ENCODE assay signal across 34 cellular contexts in genomic region chr12:92775416-92775815, GRCh38.
"Had no signal": no experiment of that assay in that cellular context is flagged by ENCODE, and none has a peak within 500 bp of the region (broad histone marks: within the 10 kb centered on the region; RNA-seq: fewer than 3 reads in every experiment).

No MANE protein-coding gene starts in this region.

- ATAC-seq: activated CD4-positive, alpha-beta T cell treated with anti-CD3 and anti-CD28 coated beads for 36 hours; activated CD4-positive, CD25-positive, alpha-beta regulatory T cell treated with anti-CD3 and anti-CD28 coated beads, Interleukin-2, amount 50 U/mL, for 24 hours; activated CD8-positive, alpha-beta memory T cell treated with anti-CD3 and anti-CD28 coated beads, Interleukin-2, amount 10 ng/mL, durations not matched to agents 7 days and 5 days; activated CD8-positive, alpha-beta T cell treated with anti-CD3 and anti-CD28 coated beads, Interleukin-2, amount 10 ng/mL, durations not matched to agents 7 days and 5 days; activated naive CD4-positive, alpha-beta T cell treated with anti-CD3 and anti-CD28 coated beads, Interleukin-2, amount 50 U/mL, for 72 hours; activated T-cell treated with anti-CD3 and anti-CD28 coated beads, Interleukin-2, amount 50 U/mL, for 72 hours; foreskin keratinocyte; gastrocnemius medialis; heart left ventricle; T-helper 17 cell had no signal

- H3K27ac ChIP-seq: ascending aorta, coronary artery, esophagus muscularis mucosa, foreskin keratinocyte, gastrocnemius medialis, heart left ventricle, WERI-Rb-1 had no signal

- H3K27me3 Mint-ChIP-seq: activated B cell treated with CpG ODN at 0.5 μM for 24 hours; activated CD4-positive, alpha-beta memory T cell treated with anti-CD3 and anti-CD28 coated beads for 36 hours; activated CD4-positive, alpha-beta T cell treated with anti-CD3 and anti-CD28 coated beads for 36 hours; activated CD4-positive, alpha-beta T cell treated with anti-CD3 and anti-CD28 coated beads, Interleukin-2, amount 10 ng/mL, durations not matched to agents 24 days and 14 days; activated CD8-positive, alpha-beta memory T cell treated with anti-CD3 and anti-CD28 coated beads, Interleukin-2, amount 10 ng/mL, durations not matched to agents 7 days and 5 days; activated naive CD4-positive, alpha-beta T cell treated with anti-CD3 and anti-CD28 coated beads, Interleukin-2, amount 10 ng/mL, durations not matched to agents 7 days and 5 days; activated naive CD8-positive, alpha-beta T cell treated with anti-CD3 and anti-CD28 coated beads, Interleukin-2, amount 10 ng/mL, durations not matched to agents 7 days and 5 days; brain; central memory CD8-positive, alpha-beta T cell; dendritic cell treated with granulocyte-macrophage colony-stimulating factor and Interleukin-4, amounts not matched to agents 40 ng/mL and 50 ng/mL, for 4 days; T-helper 17 cell had no signal

- H3K27ac Mint-ChIP-seq: activated B cell treated with CpG ODN at 0.5 μM for 24 hours; activated CD4-positive, alpha-beta memory T cell treated with anti-CD3 and anti-CD28 coated beads for 36 hours; activated CD4-positive, alpha-beta T cell treated with anti-CD3 and anti-CD28 coated beads for 36 hours; activated CD4-positive, alpha-beta T cell treated with anti-CD3 and anti-CD28 coated beads, Interleukin-2, amount 10 ng/mL, durations not matched to agents 24 days and 14 days; activated CD8-positive, alpha-beta memory T cell treated with anti-CD3 and anti-CD28 coated beads, Interleukin-2, amount 10 ng/mL, durations not matched to agents 7 days and 5 days; activated CD8-positive, alpha-beta T cell treated with anti-CD3 and anti-CD28 coated beads, Interleukin-2, amount 10 ng/mL, durations not matched to agents 7 days and 5 days; activated naive CD4-positive, alpha-beta T cell treated with anti-CD3 and anti-CD28 coated beads, Interleukin-2, amount 10 ng/mL, durations not matched to agents 7 days and 5 days; activated naive CD4-positive, alpha-beta T cell treated with anti-CD3 and anti-CD28 coated beads, Interleukin-2, amount 50 U/mL, for 72 hours; activated naive CD8-positive, alpha-beta T cell treated with anti-CD3 and anti-CD28 coated beads, Interleukin-2, amount 10 ng/mL, durations not matched to agents 7 days and 5 days; activated T-cell treated with anti-CD3 and anti-CD28 coated beads, Interleukin-2, amount 50 U/mL, for 72 hours; brain; dendritic cell treated with granulocyte-macrophage colony-stimulating factor and Interleukin-4, amounts not matched to agents 40 ng/mL and 50 ng/mL, for 4 days; endodermal cell; T-helper 17 cell; T-helper 2 cell treated with Interferon-gamma antibody and Interleukin-4, amounts not matched to agents 5 μg/mL and 100 μg/mL, for 36 hours had no signal

- DNase-seq: activated B cell treated with CpG ODN at 0.5 μM for 24 hours; activated CD4-positive, alpha-beta memory T cell treated with anti-CD3 and anti-CD28 coated beads for 36 hours; activated CD4-positive, alpha-beta T cell treated with anti-CD3 and anti-CD28 coated beads for 36 hours; activated CD4-positive, alpha-beta T cell treated with anti-CD3 and anti-CD28 coated beads, Interleukin-2, amount 10 ng/mL, durations not matched to agents 24 days and 14 days; activated CD8-positive, alpha-beta memory T cell treated with anti-CD3 and anti-CD28 coated beads, Interleukin-2, amount 10 ng/mL, durations not matched to agents 7 days and 5 days; activated CD8-positive, alpha-beta memory T cell treated with anti-CD3 and anti-CD28 coated beads, Interleukin-2, amount 50 U/mL, for 4 hours; activated CD8-positive, alpha-beta T cell treated with anti-CD3 and anti-CD28 coated beads, Interleukin-2, amount 10 ng/mL, durations not matched to agents 7 days and 5 days; activated gamma-delta T cell; activated naive CD4-positive, alpha-beta T cell; activated naive CD4-positive, alpha-beta T cell treated with anti-CD3 and anti-CD28 coated beads, Interleukin-2, amount 10 ng/mL, durations not matched to agents 7 days and 5 days; activated naive CD8-positive, alpha-beta T cell treated with anti-CD3 and anti-CD28 coated beads, Interleukin-2, amount 10 ng/mL, durations not matched to agents 7 days and 5 days; activated T-cell treated with anti-CD3 and anti-CD28 coated beads, Interleukin-2, amount 50 U/mL, for 1 hour; activated T-cell treated with anti-CD3 and anti-CD28 coated beads, Interleukin-2, amount 50 U/mL, for 72 hours; dorsolateral prefrontal cortex; effector memory CD4-positive, alpha-beta T cell; endodermal cell; erythroblast; foreskin keratinocyte; gastrocnemius medialis; glutamatergic neuron; heart left ventricle; T-helper 1 cell; T-helper 17 cell; T1000; WERI-Rb-1 had no signal

- H3K4me3 ChIP-seq: ascending aorta, coronary artery, dorsolateral prefrontal cortex, esophagus muscularis mucosa, gastrocnemius medialis, heart left ventricle had no signal

- H3K4me3 Mint-ChIP-seq: activated B cell treated with CpG ODN at 0.5 μM for 24 hours; activated CD4-positive, alpha-beta memory T cell treated with anti-CD3 and anti-CD28 coated beads for 36 hours; activated CD4-positive, alpha-beta T cell treated with anti-CD3 and anti-CD28 coated beads for 36 hours; activated CD4-positive, alpha-beta T cell treated with anti-CD3 and anti-CD28 coated beads, Interleukin-2, amount 10 ng/mL, durations not matched to agents 24 days and 14 days; activated CD8-positive, alpha-beta memory T cell treated with anti-CD3 and anti-CD28 coated beads, Interleukin-2, amount 10 ng/mL, durations not matched to agents 7 days and 5 days; activated CD8-positive, alpha-beta T cell treated with anti-CD3 and anti-CD28 coated beads, Interleukin-2, amount 10 ng/mL, durations not matched to agents 7 days and 5 days; activated naive CD4-positive, alpha-beta T cell treated with anti-CD3 and anti-CD28 coated beads, Interleukin-2, amount 10 ng/mL, durations not matched to agents 7 days and 5 days; activated naive CD8-positive, alpha-beta T cell treated with anti-CD3 and anti-CD28 coated beads, Interleukin-2, amount 10 ng/mL, durations not matched to agents 7 days and 5 days; activated T-cell treated with anti-CD3 and anti-CD28 coated beads, Interleukin-2, amount 50 U/mL, for 72 hours; brain; central memory CD8-positive, alpha-beta T cell; dendritic cell treated with granulocyte-macrophage colony-stimulating factor and Interleukin-4, amounts not matched to agents 40 ng/mL and 50 ng/mL, for 4 days; endodermal cell; T-helper 17 cell; T-helper 2 cell treated with Interferon-gamma antibody and Interleukin-4, amounts not matched to agents 5 μg/mL and 100 μg/mL, for 36 hours had no signal

- H3K9me3 Mint-ChIP-seq: activated B cell treated with CpG ODN at 0.5 μM for 24 hours; activated CD4-positive, alpha-beta memory T cell treated with anti-CD3 and anti-CD28 coated beads for 36 hours; activated CD4-positive, alpha-beta T cell treated with anti-CD3 and anti-CD28 coated beads, Interleukin-2, amount 10 ng/mL, durations not matched to agents 24 days and 14 days; activated naive CD4-positive, alpha-beta T cell treated with anti-CD3 and anti-CD28 coated beads, Interleukin-2, amount 10 ng/mL, durations not matched to agents 7 days and 5 days; activated naive CD4-positive, alpha-beta T cell treated with anti-CD3 and anti-CD28 coated beads, Interleukin-2, amount 50 U/mL, for 72 hours; activated naive CD8-positive, alpha-beta T cell treated with anti-CD3 and anti-CD28 coated beads, Interleukin-2, amount 10 ng/mL, durations not matched to agents 7 days and 5 days; activated T-cell treated with anti-CD3 and anti-CD28 coated beads, Interleukin-2, amount 50 U/mL, for 72 hours; brain; central memory CD8-positive, alpha-beta T cell; dendritic cell treated with granulocyte-macrophage colony-stimulating factor and Interleukin-4, amounts not matched to agents 40 ng/mL and 50 ng/mL, for 4 days; endodermal cell; T-helper 2 cell treated with Interferon-gamma antibody and Interleukin-4, amounts not matched to agents 5 μg/mL and 100 μg/mL, for 36 hours had no signal

- H3K9me3 ChIP-seq: ascending aorta, esophagus muscularis mucosa, gastrocnemius medialis, heart left ventricle had no signal

- H3K27me3 ChIP-seq: ascending aorta, dorsolateral prefrontal cortex, esophagus muscularis mucosa, foreskin keratinocyte, gastrocnemius medialis, heart left ventricle had no signal

- H3K4me1 Mint-ChIP-seq: activated naive CD8-positive, alpha-beta T cell treated with anti-CD3 and anti-CD28 coated beads, Interleukin-2, amount 10 ng/mL, durations not matched to agents 7 days and 5 days; central memory CD8-positive, alpha-beta T cell had no signal

- H3K4me1 ChIP-seq: ascending aorta, foreskin keratinocyte had no signal
